ENCODE assay signal across 1 cellular context in the genomic region with DNA sequence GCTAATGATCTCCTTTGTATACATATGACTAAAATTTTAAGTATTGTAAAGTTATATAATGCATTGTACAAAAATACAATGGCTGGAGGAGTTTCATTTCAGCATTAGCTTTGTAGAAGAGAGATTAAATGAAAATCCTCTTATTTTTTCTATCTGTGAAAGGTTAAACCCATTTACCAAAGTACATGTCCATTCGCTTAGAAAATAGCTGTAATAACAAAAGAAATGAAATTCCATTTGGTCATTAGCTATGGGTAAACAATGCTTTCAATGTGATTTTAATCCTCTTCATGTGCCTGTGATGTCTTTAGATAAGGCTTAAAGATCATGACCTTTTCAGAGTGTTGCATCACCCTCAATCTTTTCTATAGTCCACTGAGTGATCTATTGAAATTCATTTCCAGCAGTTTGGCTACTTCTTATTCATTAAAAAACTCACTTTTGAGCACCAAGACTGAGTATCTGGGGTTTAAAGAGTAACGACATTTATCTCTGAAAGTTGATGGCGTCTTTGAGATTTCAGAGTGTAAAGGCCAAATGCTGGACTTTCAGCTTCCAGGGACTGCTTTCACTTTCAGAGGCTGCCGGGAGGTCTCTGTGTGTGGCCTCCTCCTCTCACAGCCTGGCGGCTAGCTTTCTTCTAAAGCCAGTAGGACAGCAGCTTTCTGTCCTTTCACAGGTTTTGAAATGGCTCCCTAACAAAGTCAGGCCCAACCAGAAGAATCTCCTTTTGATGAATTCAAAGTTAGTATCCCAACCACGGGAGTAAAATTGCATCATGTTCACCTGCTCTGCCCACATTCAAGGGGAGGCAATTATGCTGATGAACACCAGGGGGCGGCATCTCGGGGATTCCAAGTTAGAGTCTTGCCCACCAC.
TF ChIP-seq lines count a peak whose summit lies in the region.

No MANE protein-coding gene starts in this region.

TF ChIP-seq in GM12878, 131 proteins besides CTCF, POLR2A, EP300 and RAD21:
- TF ChIP-seq SMC3 (IDR thresholded peaks at IDR 0.05; ENCODE audit: borderline replicate concordance, low read length) (peak; percentile 28; the same call in 1 of the 2 replicates), POU2F2 (IDR thresholded peaks at IDR 0.05; ENCODE audit: borderline replicate concordance, low read depth, low read length) (no peak)
TF ChIP-seq in GM12878: peak in this region for 1.
